16 cellular contexts compared by ENCODE assay signal in the genomic region with DNA sequence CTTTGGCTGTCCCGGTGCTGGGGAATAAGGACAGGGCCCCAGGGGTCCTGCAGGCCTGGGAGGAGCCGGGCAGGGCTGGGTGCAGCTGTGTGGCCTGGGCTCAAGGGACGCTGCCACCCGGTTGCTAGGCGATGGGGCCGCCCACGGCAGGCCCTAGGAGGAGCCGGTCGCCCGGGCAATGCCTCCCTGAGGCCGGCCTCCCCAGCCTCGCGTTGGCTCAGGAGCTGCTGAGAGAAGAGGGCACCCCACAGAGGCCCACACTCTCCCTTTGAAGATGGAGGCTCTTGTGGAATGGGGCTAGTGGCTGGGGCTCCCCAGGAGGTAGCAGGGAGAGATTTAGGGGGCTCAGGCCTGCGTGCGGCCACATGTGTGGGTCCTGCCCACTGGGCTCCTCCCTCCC. TPM values are rescaled to one million over a fixed set of nuclear protein-coding genes. Genes with fewer than 3 reads are reported as not detected.
DNase-seq lines count a peak whose midpoint lies in the region; ATAC-seq, FAIRE-seq and TF ChIP-seq lines count a peak whose summit lies in the region.
"Had no signal": no experiment of that assay in that cellular context is flagged by ENCODE, and none has a peak within 500 bp of the region (broad histone marks: within the 10 kb centered on the region; RNA-seq: fewer than 3 reads in every experiment).

A gene (minus strand): TSS at position 109 of the 400 bp plus-strand sequence. CDS start 120 bp downstream, outside the sequence.

- TF ChIP-seq POLR2A in H54 (IDR thresholded peaks at IDR 0.05; ENCODE audit: low read depth, low read length) = no peak

- no peaks in the 10 kb centered on the region for H3K36me3 ChIP-seq in SJCRH30
- H3K36me3 ChIP-seq: esophagus muscularis mucosa had no signal

- H3K4me1 ChIP-seq in SJCRH30 = peaks cover 2% of the 10 kb centered on the region; the same call in 1 of the 2 replicates

- ATAC-seq in HG02642 (IDR thresholded peaks at IDR 0.05; ENCODE audit: poor library complexity, unreplicated experiment) = no peak

- no peaks in the 10 kb centered on the region for H3K27me3 ChIP-seq in SJCRH30
- H3K27me3 ChIP-seq: esophagus muscularis mucosa, hepatocyte had no signal

- DNase-seq in COLO668 (lab: John Stamatoyannopoulos, UW; ENCODE audit: unreplicated experiment) (peak; percentile 68), H54 (ENCODE audit: insufficient read length, low spot score) (peak; percentile 54), SJCRH30 (peak; percentile 50 to 64), left kidney (ENCODE audit: low read depth, low spot score) (peak; percentile 86), SIG-M5 (lab: John Stamatoyannopoulos, UW) (no peak)
- no peak for DNase-seq in stimulated activated naive CD4-positive, alpha-beta T cell (lab: John Stamatoyannopoulos, UW)
- DNase-seq: CD4-positive, alpha-beta T cell; HFFc6; MV-4-11 had no signal

- peak within 1 kb of the TSS; percentile 29 for H3K4me3 ChIP-seq in SJCRH30
- H3K4me3 ChIP-seq: esophagus muscularis mucosa, hepatocyte, skin epidermis had no signal

- no peak within 1 kb of the TSS for H3K27ac ChIP-seq in SJCRH30
- H3K27ac ChIP-seq: esophagus muscularis mucosa, hepatocyte, skin epidermis had no signal

- no peaks in the 10 kb centered on the region for H3K9me3 ChIP-seq in SJCRH30 (replicated peaks)
- H3K9me3 ChIP-seq: esophagus muscularis mucosa had no signal

- FAIRE-seq in H54 (lab: Jason Lieb, UNC) = no peak

RNA-seq across cellular contexts. Expression of the gene that starts here (rescaled TPM):
- 0.04 and 0.41 TPM in 2 replicates for total RNA-seq in SJCRH30 (2014; rRNA removed; shearing (Covaris generic))
- total RNA-seq: CD4-positive, alpha-beta T cell; esophagus muscularis mucosa; HFFc6; HT1080; liver; SK-MEL-5 had no signal

Comparison
In these comparisons a context has a peak if more than half of its experiments do, and no peak if none do; other contexts are left out.
1. Peak in DNase-seq and H3K4me3 ChIP-seq in SJCRH30; RNA of the gene not detected or under 1 TPM.
2. DNase-seq: peak in COLO668 (single experiment), H54 (single experiment) and left kidney (single experiment); none in SIG-M5 (single experiment) and stimulated activated naive CD4-positive, alpha-beta T cell (0 of 6).